In the genomic region with DNA sequence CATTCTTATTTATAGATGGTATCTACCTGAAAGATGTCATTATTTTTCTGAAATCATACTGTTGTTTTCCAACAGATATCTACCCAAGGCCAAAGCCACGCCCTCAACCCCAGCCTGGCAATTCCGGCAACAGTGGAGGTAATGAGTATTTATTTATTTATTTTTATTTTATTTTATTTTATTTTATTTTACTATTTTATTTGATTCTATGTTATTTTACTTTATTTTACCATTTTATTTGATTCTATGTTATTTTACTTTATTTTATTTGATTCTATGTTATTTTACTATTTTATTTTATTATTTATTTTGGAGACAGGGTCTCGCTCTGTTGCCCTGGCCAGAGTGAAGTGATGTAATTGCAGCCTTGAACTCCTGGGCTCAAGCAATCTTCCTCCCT, we compare ENCODE assay signal across 36 cellular contexts. TPM values are rescaled to one million over a fixed set of nuclear protein-coding genes. Genes with fewer than 3 reads are reported as not detected.
"Had no signal": no experiment of that assay in that cellular context is flagged by ENCODE, and none has a peak within 500 bp of the region (broad histone marks: within the 10 kb centered on the region; RNA-seq: fewer than 3 reads in every experiment).

No MANE protein-coding gene starts in this region.

- H3K27ac ChIP-seq: KMS-11 had no signal

- DNase-seq: Karpas-422, Kasumi-1, MG63, MM.1S, MV-4-11, NCI-H1048, NCI-H1092, NCI-H1092 treated with DMSO at 0.1 percent for 48 hours, NCI-H1105 treated with DMSO at 0.1 percent for 48 hours, NCI-H1417 treated with DMSO at 0.1 percent for 48 hours, NCI-H1436, NCI-H146, NCI-H1694, NCI-H1694 treated with DMSO at 0.1 percent for 48 hours, NCI-H187, NCI-H187 treated with DMSO at 0.1 percent for 48 hours, NCI-H1930, NCI-H2029, NCI-H2029 treated with DMSO at 0.1 percent for 48 hours, NCI-H2081, NCI-H2081 treated with DMSO at 0.1 percent for 48 hours, NCI-H2107, NCI-H2171, NCI-H2171 treated with DMSO at 0.1 percent for 48 hours, NCI-H2227 treated with DMSO at 0.1 percent for 48 hours, NCI-H226, NCI-H345, NCI-H446, NCI-H446 treated with DMSO at 0.1 percent for 48 hours, NCI-H510A, NCI-H510A treated with DMSO at 0.1 percent for 48 hours, NCI-H524, NCI-H524 treated with DMSO at 0.1 percent for 48 hours had no signal

- H3K27me3 ChIP-seq: MG63 had no signal

- H3K4me2 ChIP-seq: KMS-11 had no signal

- H3K4me3 ChIP-seq: MG63 had no signal

- H3K36me3 ChIP-seq: MG63 had no signal

- H3K9me3 ChIP-seq: MG63 had no signal

RNA-seq across cellular contexts. Expression of gene XG, which starts 37.7 kb away (rescaled TPM):
- total RNA-seq: MCF 10A, NCI-H460 had no signal

RNA-seq across cellular contexts. Expression of gene GYG2, which starts 39.2 kb away (rescaled TPM):
- total RNA-seq: MCF 10A had no signal
